In the genomic region with DNA sequence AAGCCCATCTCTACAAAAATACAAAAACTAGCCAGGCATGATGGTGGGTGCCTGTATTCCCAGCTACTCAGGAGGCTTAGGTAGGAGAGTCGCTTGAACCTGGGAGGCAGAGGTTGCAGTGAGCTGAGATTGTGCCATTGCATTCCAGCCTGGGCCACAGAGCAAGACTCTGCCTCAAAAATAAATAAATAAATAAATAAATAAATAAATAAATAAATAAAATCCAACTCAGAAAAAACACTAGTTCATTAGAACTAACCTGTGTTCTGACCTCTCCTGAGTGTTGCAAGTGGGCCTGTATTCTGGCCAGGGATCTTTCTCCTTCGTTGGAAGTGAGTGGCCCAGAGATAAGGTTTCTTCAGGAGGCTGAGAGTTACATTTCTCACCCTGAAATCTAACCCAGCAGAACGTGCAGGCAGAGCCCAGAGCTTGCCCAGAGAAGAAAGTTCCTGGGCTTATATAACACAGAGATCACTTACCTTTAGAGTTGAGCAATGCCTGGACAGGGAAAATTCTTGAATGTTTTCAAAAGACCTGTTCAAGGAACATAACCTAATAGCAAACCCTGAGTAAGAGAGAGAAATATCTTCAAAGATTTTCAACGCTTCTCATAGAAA, we compare ENCODE assay signal across 2 cellular contexts.
TF ChIP-seq lines count a peak whose summit lies in the region.

No MANE protein-coding gene starts in this region.

TF ChIP-seq in GM23338, 12 proteins besides CTCF, POLR2A, EP300 and RAD21:
- TF ChIP-seq, protein P1, sequence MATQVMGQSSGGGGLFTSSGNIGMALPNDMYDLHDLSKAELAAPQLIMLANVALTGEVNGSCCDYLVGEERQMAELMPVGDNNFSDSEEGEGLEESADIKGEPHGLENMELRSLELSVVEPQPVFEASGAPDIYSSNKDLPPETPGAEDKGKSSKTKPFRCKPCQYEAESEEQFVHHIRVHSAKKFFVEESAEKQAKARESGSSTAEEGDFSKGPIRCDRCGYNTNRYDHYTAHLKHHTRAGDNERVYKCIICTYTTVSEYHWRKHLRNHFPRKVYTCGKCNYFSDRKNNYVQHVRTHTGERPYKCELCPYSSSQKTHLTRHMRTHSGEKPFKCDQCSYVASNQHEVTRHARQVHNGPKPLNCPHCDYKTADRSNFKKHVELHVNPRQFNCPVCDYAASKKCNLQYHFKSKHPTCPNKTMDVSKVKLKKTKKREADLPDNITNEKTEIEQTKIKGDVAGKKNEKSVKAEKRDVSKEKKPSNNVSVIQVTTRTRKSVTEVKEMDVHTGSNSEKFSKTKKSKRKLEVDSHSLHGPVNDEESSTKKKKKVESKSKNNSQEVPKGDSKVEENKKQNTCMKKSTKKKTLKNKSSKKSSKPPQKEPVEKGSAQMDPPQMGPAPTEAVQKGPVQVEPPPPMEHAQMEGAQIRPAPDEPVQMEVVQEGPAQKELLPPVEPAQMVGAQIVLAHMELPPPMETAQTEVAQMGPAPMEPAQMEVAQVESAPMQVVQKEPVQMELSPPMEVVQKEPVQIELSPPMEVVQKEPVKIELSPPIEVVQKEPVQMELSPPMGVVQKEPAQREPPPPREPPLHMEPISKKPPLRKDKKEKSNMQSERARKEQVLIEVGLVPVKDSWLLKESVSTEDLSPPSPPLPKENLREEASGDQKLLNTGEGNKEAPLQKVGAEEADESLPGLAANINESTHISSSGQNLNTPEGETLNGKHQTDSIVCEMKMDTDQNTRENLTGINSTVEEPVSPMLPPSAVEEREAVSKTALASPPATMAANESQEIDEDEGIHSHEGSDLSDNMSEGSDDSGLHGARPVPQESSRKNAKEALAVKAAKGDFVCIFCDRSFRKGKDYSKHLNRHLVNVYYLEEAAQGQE (IDR thresholded peaks at IDR 0.05; ENCODE audit: unreplicated experiment): no peak
- TF ChIP-seq, protein P2, sequence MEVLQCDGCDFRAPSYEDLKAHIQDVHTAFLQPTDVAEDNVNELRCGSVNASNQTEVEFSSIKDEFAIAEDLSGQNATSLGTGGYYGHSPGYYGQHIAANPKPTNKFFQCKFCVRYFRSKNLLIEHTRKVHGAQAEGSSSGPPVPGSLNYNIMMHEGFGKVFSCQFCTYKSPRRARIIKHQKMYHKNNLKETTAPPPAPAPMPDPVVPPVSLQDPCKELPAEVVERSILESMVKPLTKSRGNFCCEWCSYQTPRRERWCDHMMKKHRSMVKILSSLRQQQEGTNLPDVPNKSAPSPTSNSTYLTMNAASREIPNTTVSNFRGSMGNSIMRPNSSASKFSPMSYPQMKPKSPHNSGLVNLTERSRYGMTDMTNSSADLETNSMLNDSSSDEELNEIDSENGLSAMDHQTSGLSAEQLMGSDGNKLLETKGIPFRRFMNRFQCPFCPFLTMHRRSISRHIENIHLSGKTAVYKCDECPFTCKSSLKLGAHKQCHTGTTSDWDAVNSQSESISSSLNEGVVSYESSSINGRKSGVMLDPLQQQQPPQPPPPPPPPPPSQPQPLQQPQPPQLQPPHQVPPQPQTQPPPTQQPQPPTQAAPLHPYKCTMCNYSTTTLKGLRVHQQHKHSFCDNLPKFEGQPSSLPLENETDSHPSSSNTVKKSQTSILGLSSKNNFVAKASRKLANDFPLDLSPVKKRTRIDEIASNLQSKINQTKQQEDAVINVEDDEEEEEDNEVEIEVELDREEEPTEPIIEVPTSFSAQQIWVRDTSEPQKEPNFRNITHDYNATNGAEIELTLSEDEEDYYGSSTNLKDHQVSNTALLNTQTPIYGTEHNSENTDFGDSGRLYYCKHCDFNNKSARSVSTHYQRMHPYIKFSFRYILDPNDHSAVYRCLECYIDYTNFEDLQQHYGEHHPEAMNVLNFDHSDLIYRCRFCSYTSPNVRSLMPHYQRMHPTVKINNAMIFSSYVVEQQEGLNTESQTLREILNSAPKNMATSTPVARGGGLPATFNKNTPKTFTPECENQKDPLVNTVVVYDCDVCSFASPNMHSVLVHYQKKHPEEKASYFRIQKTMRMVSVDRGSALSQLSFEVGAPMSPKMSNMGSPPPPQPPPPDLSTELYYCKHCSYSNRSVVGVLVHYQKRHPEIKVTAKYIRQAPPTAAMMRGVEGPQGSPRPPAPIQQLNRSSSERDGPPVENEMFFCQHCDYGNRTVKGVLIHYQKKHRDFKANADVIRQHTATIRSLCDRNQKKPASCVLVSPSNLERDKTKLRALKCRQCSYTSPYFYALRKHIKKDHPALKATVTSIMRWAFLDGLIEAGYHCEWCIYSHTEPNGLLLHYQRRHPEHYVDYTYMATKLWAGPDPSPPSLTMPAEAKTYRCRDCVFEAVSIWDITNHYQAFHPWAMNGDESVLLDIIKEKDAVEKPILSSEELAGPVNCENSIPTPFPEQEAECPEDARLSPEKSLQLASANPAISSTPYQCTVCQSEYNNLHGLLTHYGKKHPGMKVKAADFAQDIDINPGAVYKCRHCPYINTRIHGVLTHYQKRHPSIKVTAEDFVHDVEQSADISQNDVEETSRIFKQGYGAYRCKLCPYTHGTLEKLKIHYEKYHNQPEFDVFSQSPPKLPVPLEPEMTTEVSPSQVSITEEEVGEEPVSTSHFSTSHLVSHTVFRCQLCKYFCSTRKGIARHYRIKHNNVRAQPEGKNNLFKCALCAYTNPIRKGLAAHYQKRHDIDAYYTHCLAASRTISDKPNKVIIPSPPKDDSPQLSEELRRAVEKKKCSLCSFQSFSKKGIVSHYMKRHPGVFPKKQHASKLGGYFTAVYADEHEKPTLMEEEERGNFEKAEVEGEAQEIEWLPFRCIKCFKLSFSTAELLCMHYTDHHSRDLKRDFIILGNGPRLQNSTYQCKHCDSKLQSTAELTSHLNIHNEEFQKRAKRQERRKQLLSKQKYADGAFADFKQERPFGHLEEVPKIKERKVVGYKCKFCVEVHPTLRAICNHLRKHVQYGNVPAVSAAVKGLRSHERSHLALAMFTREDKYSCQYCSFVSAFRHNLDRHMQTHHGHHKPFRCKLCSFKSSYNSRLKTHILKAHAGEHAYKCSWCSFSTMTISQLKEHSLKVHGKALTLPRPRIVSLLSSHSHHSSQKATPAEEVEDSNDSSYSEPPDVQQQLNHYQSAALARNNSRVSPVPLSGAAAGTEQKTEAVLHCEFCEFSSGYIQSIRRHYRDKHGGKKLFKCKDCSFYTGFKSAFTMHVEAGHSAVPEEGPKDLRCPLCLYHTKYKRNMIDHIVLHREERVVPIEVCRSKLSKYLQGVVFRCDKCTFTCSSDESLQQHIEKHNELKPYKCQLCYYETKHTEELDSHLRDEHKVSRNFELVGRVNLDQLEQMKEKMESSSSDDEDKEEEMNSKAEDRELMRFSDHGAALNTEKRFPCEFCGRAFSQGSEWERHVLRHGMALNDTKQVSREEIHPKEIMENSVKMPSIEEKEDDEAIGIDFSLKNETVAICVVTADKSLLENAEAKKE (CRISPR knock-in tag; IDR thresholded peaks at IDR 0.05): no peak

TF ChIP-seq in K562, 482 proteins besides CTCF, POLR2A, EP300 and RAD21 (continued from another document):
- TF ChIP-seq, protein P3, sequence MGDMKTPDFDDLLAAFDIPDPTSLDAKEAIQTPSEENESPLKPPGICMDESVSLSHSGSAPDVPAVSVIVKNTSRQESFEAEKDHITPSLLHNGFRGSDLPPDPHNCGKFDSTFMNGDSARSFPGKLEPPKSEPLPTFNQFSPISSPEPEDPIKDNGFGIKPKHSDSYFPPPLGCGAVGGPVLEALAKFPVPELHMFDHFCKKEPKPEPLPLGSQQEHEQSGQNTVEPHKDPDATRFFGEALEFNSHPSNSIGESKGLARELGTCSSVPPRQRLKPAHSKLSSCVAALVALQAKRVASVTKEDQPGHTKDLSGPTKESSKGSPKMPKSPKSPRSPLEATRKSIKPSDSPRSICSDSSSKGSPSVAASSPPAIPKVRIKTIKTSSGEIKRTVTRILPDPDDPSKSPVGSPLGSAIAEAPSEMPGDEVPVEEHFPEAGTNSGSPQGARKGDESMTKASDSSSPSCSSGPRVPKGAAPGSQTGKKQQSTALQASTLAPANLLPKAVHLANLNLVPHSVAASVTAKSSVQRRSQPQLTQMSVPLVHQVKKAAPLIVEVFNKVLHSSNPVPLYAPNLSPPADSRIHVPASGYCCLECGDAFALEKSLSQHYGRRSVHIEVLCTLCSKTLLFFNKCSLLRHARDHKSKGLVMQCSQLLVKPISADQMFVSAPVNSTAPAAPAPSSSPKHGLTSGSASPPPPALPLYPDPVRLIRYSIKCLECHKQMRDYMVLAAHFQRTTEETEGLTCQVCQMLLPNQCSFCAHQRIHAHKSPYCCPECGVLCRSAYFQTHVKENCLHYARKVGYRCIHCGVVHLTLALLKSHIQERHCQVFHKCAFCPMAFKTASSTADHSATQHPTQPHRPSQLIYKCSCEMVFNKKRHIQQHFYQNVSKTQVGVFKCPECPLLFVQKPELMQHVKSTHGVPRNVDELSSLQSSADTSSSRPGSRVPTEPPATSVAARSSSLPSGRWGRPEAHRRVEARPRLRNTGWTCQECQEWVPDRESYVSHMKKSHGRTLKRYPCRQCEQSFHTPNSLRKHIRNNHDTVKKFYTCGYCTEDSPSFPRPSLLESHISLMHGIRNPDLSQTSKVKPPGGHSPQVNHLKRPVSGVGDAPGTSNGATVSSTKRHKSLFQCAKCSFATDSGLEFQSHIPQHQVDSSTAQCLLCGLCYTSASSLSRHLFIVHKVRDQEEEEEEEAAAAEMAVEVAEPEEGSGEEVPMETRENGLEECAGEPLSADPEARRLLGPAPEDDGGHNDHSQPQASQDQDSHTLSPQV (IDR thresholded peaks at IDR 0.05): no peak
- TF ChIP-seq, protein P4, sequence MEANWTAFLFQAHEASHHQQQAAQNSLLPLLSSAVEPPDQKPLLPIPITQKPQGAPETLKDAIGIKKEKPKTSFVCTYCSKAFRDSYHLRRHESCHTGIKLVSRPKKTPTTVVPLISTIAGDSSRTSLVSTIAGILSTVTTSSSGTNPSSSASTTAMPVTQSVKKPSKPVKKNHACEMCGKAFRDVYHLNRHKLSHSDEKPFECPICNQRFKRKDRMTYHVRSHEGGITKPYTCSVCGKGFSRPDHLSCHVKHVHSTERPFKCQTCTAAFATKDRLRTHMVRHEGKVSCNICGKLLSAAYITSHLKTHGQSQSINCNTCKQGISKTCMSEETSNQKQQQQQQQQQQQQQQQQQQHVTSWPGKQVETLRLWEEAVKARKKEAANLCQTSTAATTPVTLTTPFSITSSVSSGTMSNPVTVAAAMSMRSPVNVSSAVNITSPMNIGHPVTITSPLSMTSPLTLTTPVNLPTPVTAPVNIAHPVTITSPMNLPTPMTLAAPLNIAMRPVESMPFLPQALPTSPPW (CRISPR knock-in tag; IDR thresholded peaks at IDR 0.05): no peak
- TF ChIP-seq, protein P1 (CRISPR knock-in tag; IDR thresholded peaks at IDR 0.05; ENCODE audit: low read depth): no peak
- no peak for TF ChIP-seq ZSCAN29 (IDR thresholded peaks at IDR 0.05)
- TF ChIP-seq ZNF165 (CRISPR knock-in tag; IDR thresholded peaks at IDR 0.05; ENCODE audit: borderline replicate concordance): no peak
